23 cellular contexts compared by ENCODE assay signal in the genomic region with DNA sequence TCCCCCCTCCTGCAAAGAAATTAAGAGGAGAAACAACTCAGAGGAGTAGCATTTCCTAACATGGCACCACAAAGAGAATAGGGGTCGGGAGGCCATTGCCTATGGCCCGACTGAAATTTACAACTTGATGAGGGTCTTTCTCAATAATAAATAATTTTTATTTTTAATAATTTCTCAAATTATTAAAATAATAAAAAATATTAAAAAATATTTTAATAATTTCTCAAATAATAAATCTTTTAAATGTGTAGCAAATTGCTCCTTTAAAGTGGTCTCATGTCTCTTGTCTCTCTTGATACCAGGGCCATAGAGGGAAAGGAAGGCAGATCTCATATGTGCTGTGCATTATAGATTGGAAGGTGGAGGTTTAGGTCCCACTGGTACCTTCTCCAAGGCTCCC. TPM values are rescaled to one million over a fixed set of nuclear protein-coding genes. Genes with fewer than 3 reads are reported as not detected.
A peak's percentile ranks its signal among the peaks of the same experiment; 100 is the strongest.
DNase-seq lines count a peak whose midpoint lies in the region; ATAC-seq, FAIRE-seq and TF ChIP-seq lines count a peak whose summit lies in the region.
"Had no signal": no experiment of that assay in that cellular context is flagged by ENCODE, and none has a peak within 500 bp of the region (broad histone marks: within the 10 kb centered on the region; RNA-seq: fewer than 3 reads in every experiment).

No MANE protein-coding gene starts in this region.

- no peak overlapping the region for H3K9ac ChIP-seq in neuronal stem cell (ENCODE audit: low read depth, low read length, poor library complexity)
- H3K9ac ChIP-seq: BLaER1 treated with 17β-estradiol and CSF1 and Interleukin-3, amounts not matched to agents 10 nM and 100 nM had no signal

- no peak overlapping the region for H4K8ac ChIP-seq in neuronal stem cell (ENCODE audit: low read depth, low read length)

- no peaks in the 10 kb centered on the region for H3K9me3 ChIP-seq in T-helper 17 cell (ENCODE audit: control insufficient read depth, low read length, poor library complexity, severe bottlenecking)
- H3K9me3 ChIP-seq in neuronal stem cell (replicated peaks in 1 of 2; ENCODE audit: control insufficient read depth in 2 of 2, insufficient read depth in 1 of 2, low read depth in 1 of 2, low read length in 2 of 2), result no peaks in the 10 kb centered on the region
- H3K9me3 ChIP-seq: A549; BLaER1 treated with 17β-estradiol and CSF1 and Interleukin-3, amounts not matched to agents 10 nM and 100 nM; Caco-2 had no signal

- H3K4me3 ChIP-seq in neuronal stem cell (ENCODE audit: low read length in 2 of 2), result no peak overlapping the region
- H3K4me3 ChIP-seq: A549; BLaER1 treated with 17β-estradiol and CSF1 and Interleukin-3, amounts not matched to agents 10 nM and 100 nM; GM12878 had no signal

- H3K9me3 Mint-ChIP-seq in memory B cell (no peaks in the 10 kb centered on the region), HFFc6 (no peaks in the 10 kb centered on the region)
- H3K9me3 Mint-ChIP-seq: CD4-positive, alpha-beta T cell; CD8-positive, alpha-beta T cell had no signal

- no peaks in the 10 kb centered on the region for H3K27me3 ChIP-seq in neuronal stem cell (ENCODE audit: control insufficient read depth in 3 of 3, insufficient read depth in 3 of 3, low read depth in 1 of 3, low read length in 3 of 3)
- H3K27me3 ChIP-seq: BLaER1 treated with 17β-estradiol and CSF1 and Interleukin-3, amounts not matched to agents 10 nM and 100 nM had no signal

- H3K36me3 Mint-ChIP-seq in T-helper 17 cell (ENCODE audit: low read depth), result no peaks in the 10 kb centered on the region
- H3K36me3 Mint-ChIP-seq in memory B cell, result peaks cover 10% of the 10 kb centered on the region
- no peaks in the 10 kb centered on the region for H3K36me3 Mint-ChIP-seq in HFFc6 (ENCODE audit: low read depth)

- H2AK5ac ChIP-seq in neuronal stem cell (ENCODE audit: low read depth, low read length), result no peak overlapping the region

- H3K27ac ChIP-seq in neuronal stem cell (replicated peaks; ENCODE audit: low read length), result no peak overlapping the region
- H3K27ac ChIP-seq: A549; BLaER1 treated with 17β-estradiol and CSF1 and Interleukin-3, amounts not matched to agents 10 nM and 100 nM; C4-2B had no signal

- no peak overlapping the region for H3K14ac ChIP-seq in neuronal stem cell (ENCODE audit: low read length)

- no peak overlapping the region for H2AFZ ChIP-seq in neuronal stem cell (ENCODE audit: low read length)

- H2BK12ac ChIP-seq in neuronal stem cell (ENCODE audit: low read length), result no peak overlapping the region

- no peak overlapping the region for H3K18ac ChIP-seq in neuronal stem cell (ENCODE audit: low read length)

- H3K79me1 ChIP-seq in neuronal stem cell (ENCODE audit: low read depth, low read length), result no peaks in the 10 kb centered on the region

- H3K27ac Mint-ChIP-seq in T-helper 17 cell (peak overlapping the region; percentile 34), memory B cell (peak overlapping the region; percentile 38), HFFc6 (no peak overlapping the region)
- H3K27ac Mint-ChIP-seq: B cell; CD4-positive, alpha-beta T cell; CD8-positive, alpha-beta T cell had no signal

- H3K4me2 ChIP-seq in neuronal stem cell (ENCODE audit: insufficient read depth, low read length, poor library complexity, severe bottlenecking), result no peak overlapping the region
- H3K4me2 ChIP-seq: A549; BLaER1 treated with 17β-estradiol and CSF1 and Interleukin-3, amounts not matched to agents 10 nM and 100 nM had no signal

- DNase-seq in T-helper 17 cell (no peak), frontal cortex (ENCODE audit: low spot score in 2 of 2) (no peak), memory B cell (ENCODE audit: low spot score in 2 of 2) (no peak), HFFc6 (no peak), neuronal stem cell (ENCODE audit: low spot score) (no peak), NCI-H2029 (lab: John Stamatoyannopoulos, UW) (no peak)
- DNase-seq in activated CD4-positive, alpha-beta T cell treated with anti-CD3 and anti-CD28 coated beads, Interleukin-2, amount 50 U/mL, for 48 hours, result no peak
- DNase-seq: 8988T; AML-193; Caco-2; Calu3; CD4-positive, alpha-beta T cell; CD8-positive, alpha-beta T cell; DMS 273 treated with DMSO at 0.1 percent for 48 hours; DMS79 treated with DMSO at 0.1 percent for 48 hours; GDM1 had no signal

- H3K23ac ChIP-seq in neuronal stem cell (ENCODE audit: low read depth, low read length, poor library complexity), result no peak overlapping the region

- H4K91ac ChIP-seq in neuronal stem cell (ENCODE audit: low read depth, low read length, poor library complexity), result no peak overlapping the region

- no peak overlapping the region for H2BK15ac ChIP-seq in neuronal stem cell (ENCODE audit: low read length)

- no peak overlapping the region for H3K4ac ChIP-seq in neuronal stem cell (ENCODE audit: low read length)

- no peak for ATAC-seq in T-helper 17 cell
- no peak for ATAC-seq in memory B cell (ENCODE audit: low read depth)
- ATAC-seq: CD8-positive, alpha-beta T cell; GM12878 had no signal

- H2BK120ac ChIP-seq in neuronal stem cell (ENCODE audit: low read depth, low read length), result no peak overlapping the region

- H3K27me3 Mint-ChIP-seq in T-helper 17 cell (no peaks in the 10 kb centered on the region), memory B cell (no peaks in the 10 kb centered on the region), HFFc6 (ENCODE audit: insufficient read depth) (no peaks in the 10 kb centered on the region)
- H3K27me3 Mint-ChIP-seq: B cell; CD4-positive, alpha-beta T cell had no signal

- peaks cover 0 to 2% of the 10 kb centered on the region in 2 donors for H3K4me1 ChIP-seq in neuronal stem cell (ENCODE audit: control insufficient read depth in 2 of 2, insufficient read depth in 1 of 2, low read depth in 1 of 2, low read length in 2 of 2)
- H3K4me1 ChIP-seq: A549, Caco-2 had no signal

- WGBS in neuronal stem cell (ENCODE audit: extremely low coverage in 2 of 2, insufficient read length in 2 of 2, insufficient replicate concordance in 1 of 2), 2 donors, result no CpG with 5 or more reads among the region's 2 CpGs

- no peak for TF ChIP-seq CTCF in HFFc6 (IDR thresholded peaks at IDR 0.05)

- peaks cover 0 to 18% of the 10 kb centered on the region in 2 donors for H3K36me3 ChIP-seq in neuronal stem cell (replicated peaks in 1 of 2; ENCODE audit: control insufficient read depth in 2 of 2, insufficient read depth in 2 of 2, low read length in 2 of 2)

- H3K4me1 Mint-ChIP-seq in T-helper 17 cell, result peaks cover 3% of the 10 kb centered on the region
- H3K4me1 Mint-ChIP-seq in memory B cell, result no peaks in the 10 kb centered on the region
- H3K4me1 Mint-ChIP-seq in HFFc6 (ENCODE audit: low read depth), result peaks cover under 1% of the 10 kb centered on the region
- H3K4me1 Mint-ChIP-seq: B cell had no signal

- H3K4me3 Mint-ChIP-seq in T-helper 17 cell (no peak overlapping the region), memory B cell (no peak overlapping the region), HFFc6 (no peak overlapping the region)
- H3K4me3 Mint-ChIP-seq: B cell; CD4-positive, alpha-beta T cell; CD8-positive, alpha-beta T cell had no signal

- peak; percentile 64 for FAIRE-seq in frontal cortex (lab: Jason Lieb, UNC)
- FAIRE-seq: GM12878, GM12892, GM18507 had no signal

- no peak overlapping the region for H2BK5ac ChIP-seq in neuronal stem cell (ENCODE audit: low read length)

RNA-seq across cellular contexts. Expression of a gene that starts 49.2 kb away (rescaled TPM):
- total RNA-seq in T-helper 17 cell (10 to 100 TPM; 40.3 to 45.6 TPM), frontal cortex (34.6 TPM)
- 10 to 100 TPM in 5 of 6 experiments, 1 to 10 TPM in 1; 9.0 to 20.6 (median 20.2) TPM for total RNA-seq in HFFc6 (2021; fragmentation: NEBNext Ultra II Directional; extraction: Animal tissue kit (Norgen Biotek cat#: 25700))
- polyA plus RNA-seq in neuronal stem cell (2013, experiment 1 of 2), result 13.4 TPM
- 13.9 TPM for polyA plus RNA-seq in neuronal stem cell (2013, experiment 2 of 2)
